ENCODE assay signal across 12 cellular contexts in genomic region chr7:14233026-14233897, GRCh38.
A peak's percentile ranks its signal among the peaks of the same experiment; 100 is the strongest.
DNase-seq lines count a peak whose midpoint lies in the region; ATAC-seq and TF ChIP-seq lines count a peak whose summit lies in the region.
"Had no signal": no experiment of that assay in that cellular context is flagged by ENCODE, and none has a peak within 500 bp of the region (broad histone marks: within the 10 kb centered on the region; RNA-seq: fewer than 3 reads in every experiment).

No MANE protein-coding gene starts in this region.

- H3K27me3 ChIP-seq in RWPE2 (ENCODE audit: insufficient read depth, poor library complexity, severe bottlenecking) (no peaks in the 10 kb centered on the region), hepatocyte (no peaks in the 10 kb centered on the region)
- no peaks in the 10 kb centered on the region for H3K27me3 ChIP-seq in effector memory CD4-positive, alpha-beta T cell (replicated peaks; ENCODE audit: control insufficient read depth, insufficient read depth, low read length, poor library complexity, severe bottlenecking)
- H3K27me3 ChIP-seq: esophagus squamous epithelium, uterus had no signal

- H3K9me2 ChIP-seq in hepatocyte (replicated peaks; ENCODE audit: insufficient read depth): no peaks in the 10 kb centered on the region

- H4K20me1 ChIP-seq in hepatocyte (ENCODE audit: insufficient read depth, poor library complexity, severe bottlenecking): no peaks in the 10 kb centered on the region

- ATAC-seq in RWPE2 (ENCODE audit: low read depth) (peak; percentile 76), HG03354 (IDR thresholded peaks at IDR 0.05; ENCODE audit: poor library complexity, severe bottlenecking, unreplicated experiment) (no peak)

- peak overlapping the region; percentile 53 for H3K4me2 ChIP-seq in hepatocyte

- H3K9me3 ChIP-seq in RWPE2 (ENCODE audit: severe bottlenecking) (no peaks in the 10 kb centered on the region), hepatocyte (ENCODE audit: low read depth) (no peaks in the 10 kb centered on the region)
- no peaks in the 10 kb centered on the region for H3K9me3 ChIP-seq in effector memory CD4-positive, alpha-beta T cell (ENCODE audit: control insufficient read depth, low read length)
- H3K9me3 ChIP-seq: esophagus squamous epithelium, uterus had no signal

- DNase-seq in AG08395 (ENCODE audit: low spot score): peak; percentile 5
- DNase-seq in HS-27A (ENCODE audit: low read depth): peak; percentile 26
- DNase-seq in RWPE2 (ENCODE audit: low spot score): no peak
- peak; percentile 30 for DNase-seq in hepatocyte (ENCODE audit: low spot score)
- DNase-seq in effector memory CD4-positive, alpha-beta T cell: no peak
- no peak for DNase-seq in amniotic stem cell (lab: John Stamatoyannopoulos, UW)
- DNase-seq in activated naive CD4-positive, alpha-beta T cell treated with anti-CD3 and anti-CD28 coated beads, Interleukin-2, amount 50 U/mL, for 16 hours: no peak
- DNase-seq: activated B cell treated with CpG ODN at 0.5 μM for 24 hours; esophagus squamous epithelium; stimulated activated CD4-positive, alpha-beta T cell treated with anti-CD3 and anti-CD28 coated beads, Interleukin-12 subunit alpha, Interleukin-12 subunit beta, amount 100 ng/mL, for 4 hours; uterus had no signal

- H3K36me3 ChIP-seq in RWPE2 (ENCODE audit: low read depth): no peaks in the 10 kb centered on the region
- H3K36me3 ChIP-seq in hepatocyte (replicated peaks; ENCODE audit: insufficient read depth, low read depth): no peaks in the 10 kb centered on the region
- no peaks in the 10 kb centered on the region for H3K36me3 ChIP-seq in effector memory CD4-positive, alpha-beta T cell (ENCODE audit: control insufficient read depth, insufficient read depth, low read length)
- H3K36me3 ChIP-seq: esophagus squamous epithelium, uterus had no signal

- WGBS in hepatocyte (ENCODE audit: low lambda C conversion rate, missing lambda C conversion rate): 63% methylated on average over 8 of the region's 8 CpGs

- peak overlapping the region; percentile 47 for H3K27ac ChIP-seq in RWPE2 (ENCODE audit: poor library complexity, severe bottlenecking)
- peak overlapping the region; percentile 94 for H3K27ac ChIP-seq in hepatocyte
- H3K27ac ChIP-seq in effector memory CD4-positive, alpha-beta T cell (ENCODE audit: insufficient read depth, low read length, poor library complexity, severe bottlenecking): no peak overlapping the region
- H3K27ac ChIP-seq: esophagus squamous epithelium, uterus had no signal

- TF ChIP-seq CTCF in RWPE2 (IDR thresholded peaks at IDR 0.05; ENCODE audit: poor library complexity, severe bottlenecking) (no peak), hepatocyte (IDR thresholded peaks at IDR 0.05; ENCODE audit: poor library complexity) (no peak)

- peaks cover 15% of the 10 kb centered on the region for H3K4me1 ChIP-seq in RWPE2 (ENCODE audit: insufficient read depth, poor library complexity, severe bottlenecking)
- peaks cover 17% of the 10 kb centered on the region for H3K4me1 ChIP-seq in hepatocyte (ENCODE audit: insufficient read depth)
- no peaks in the 10 kb centered on the region for H3K4me1 ChIP-seq in effector memory CD4-positive, alpha-beta T cell (ENCODE audit: control insufficient read depth, insufficient read depth, low read length, poor library complexity, severe bottlenecking)
- H3K4me1 ChIP-seq: esophagus squamous epithelium, uterus had no signal

- H3K79me2 ChIP-seq in hepatocyte: no peaks in the 10 kb centered on the region

- H2AFZ ChIP-seq in hepatocyte: peak overlapping the region; percentile 18

- H3K4me3 ChIP-seq in RWPE2 (ENCODE audit: severe bottlenecking): no peak overlapping the region
- no peak overlapping the region for H3K4me3 ChIP-seq in hepatocyte
- H3K4me3 ChIP-seq in effector memory CD4-positive, alpha-beta T cell (ENCODE audit: insufficient read depth, low read depth, low read length, poor library complexity, severe bottlenecking): no peak overlapping the region
- H3K4me3 ChIP-seq: esophagus squamous epithelium, uterus had no signal

Comparison
In these comparisons a context has a peak if more than half of its experiments do, and no peak if none do; other contexts are left out.
1. DNase-seq: peak in AG08395 (single experiment), HS-27A (single experiment) and hepatocyte (single experiment); none in RWPE2 (single experiment), effector memory CD4-positive, alpha-beta T cell (0 of 3), amniotic stem cell (single experiment) and activated naive CD4-positive, alpha-beta T cell treated with anti-CD3 and anti-CD28 coated beads, Interleukin-2, amount 50 U/mL, for 16 hours (single experiment).